In genomic region chr15:54481819-54482218, GRCh38 we compare ENCODE assay signal across 1 cellular context.
TF ChIP-seq lines count a peak whose summit lies in the region.

No MANE protein-coding gene starts in this region.

TF ChIP-seq in SK-N-SH, 30 proteins besides CTCF, POLR2A, EP300 and RAD21 (continued from another document):
- no peak for TF ChIP-seq USF1 (IDR thresholded peaks at IDR 0.05; ENCODE audit: borderline replicate concordance, low read depth)
- no peak for TF ChIP-seq FOXM1 (IDR thresholded peaks at IDR 0.05; ENCODE audit: low read depth)
